Comparison of ENCODE assay signal across 9 cellular contexts in genomic region chr1:234721476-234722266, GRCh38.
DNase-seq lines count a peak whose midpoint lies in the region; ATAC-seq, FAIRE-seq and TF ChIP-seq lines count a peak whose summit lies in the region.
"Had no signal": no experiment of that assay in that cellular context is flagged by ENCODE, and none has a peak within 500 bp of the region (broad histone marks: within the 10 kb centered on the region; RNA-seq: fewer than 3 reads in every experiment).

No MANE protein-coding gene starts in this region.

- H3K79me2 ChIP-seq in keratinocyte (ENCODE audit: control insufficient read depth, insufficient read depth, low read length), result no peaks in the 10 kb centered on the region
- no peaks in the 10 kb centered on the region for H3K79me2 ChIP-seq in OCI-LY7 (ENCODE audit: insufficient read depth, low read depth, low read length)

- H2AFZ ChIP-seq in keratinocyte (ENCODE audit: control insufficient read depth, low read length), result peak overlapping the region; percentile 35
- no peak overlapping the region for H2AFZ ChIP-seq in OCI-LY7 (ENCODE audit: low read length)

- in situ Hi-C loops in astrocyte of the cerebellum (cut with HindIII; ENCODE audit: low sequenced_read_pairs), result loop anchor here (5.0 kb wide), 1 partner anchor 104 kb away; no protein-coding TSS in a partner anchor

- intact Hi-C loops in OCI-LY7 (cut with micrococcal nuclease; ENCODE audit: unreplicated experiment), result loop anchor here (5.0 kb wide), 1 partner anchor 361 kb away; no protein-coding TSS in a partner anchor

- no peaks in the 10 kb centered on the region for H3K27me3 ChIP-seq in keratinocyte (ENCODE audit: control insufficient read depth, extremely low read depth, insufficient read depth, low read length)

- TF ChIP-seq CTCF in astrocyte of the cerebellum (IDR thresholded peaks at IDR 0.05; ENCODE audit: low read depth, low read length, missing control alignments) (no peak), keratinocyte (optimal IDR thresholded peaks at IDR 0.05 in 1 of 3, IDR thresholded peaks at IDR 0.05 in 1 of 3, conservative IDR thresholded peaks at IDR 0.05 in 1 of 3; ENCODE audit: extremely low read depth in 1 of 3, insufficient read depth in 2 of 3, low read length in 3 of 3) (no peak), OCI-LY7 (conservative IDR thresholded peaks at IDR 0.05; ENCODE audit: low read length) (no peak)

- CTCF ChIA-PET in OCI-LY7 (lab: Charles Lee; ENCODE audit: unreplicated experiment), result no interaction called here

- no peaks in the 10 kb centered on the region for H3K9me2 ChIP-seq in OCI-LY7 (ENCODE audit: insufficient read depth, low read length)

- H3K9me3 ChIP-seq in keratinocyte (ENCODE audit: control insufficient read depth, low read depth, low read length) (no peaks in the 10 kb centered on the region), OCI-LY7 (ENCODE audit: low read length) (no peaks in the 10 kb centered on the region)
- H3K9me3 ChIP-seq: mucosa of descending colon had no signal

- H3K9ac ChIP-seq in keratinocyte (ENCODE audit: control insufficient read depth, extremely low read depth, insufficient read depth, low read length), result peak overlapping the region; percentile 91

- H3K4me3 ChIP-seq in astrocyte of the cerebellum (ENCODE audit: low read depth, low read length), result no peak overlapping the region
- H3K4me3 ChIP-seq in keratinocyte (ENCODE audit: control insufficient read depth in 2 of 3, extremely low read depth in 1 of 3, insufficient read depth in 2 of 3, low read depth in 1 of 3, low read length in 3 of 3), result no peak overlapping the region
- no peak overlapping the region for H3K4me3 ChIP-seq in OCI-LY7 (ENCODE audit: low read depth, low read length, poor library complexity, severe bottlenecking)
- H3K4me3 ChIP-seq: mucosa of descending colon had no signal

- H4K20me1 ChIP-seq in keratinocyte (ENCODE audit: control insufficient read depth, extremely low read depth, insufficient read depth, low read length) (no peaks in the 10 kb centered on the region), OCI-LY7 (ENCODE audit: insufficient read depth, low read length) (no peaks in the 10 kb centered on the region)

- H3K36me3 ChIP-seq in keratinocyte (ENCODE audit: control insufficient read depth in 2 of 2, extremely low read depth in 1 of 2, insufficient read depth in 2 of 2, low read length in 2 of 2) (no peaks in the 10 kb centered on the region), OCI-LY7 (ENCODE audit: insufficient read depth, low read length) (no peaks in the 10 kb centered on the region)

- no peak for ATAC-seq in HG03139 (IDR thresholded peaks at IDR 0.05; ENCODE audit: unreplicated experiment)
- ATAC-seq: mucosa of descending colon had no signal

- BruUV-seq in OCI-LY7 (replicated peaks; lab: Mats Ljungman, UMichigan), result no TSS peak

- DNase-seq in HT-29 (ENCODE audit: low spot score) (peak; percentile 49), astrocyte of the cerebellum (ENCODE audit: low read depth) (peak; percentile 93), keratinocyte (ENCODE audit: low read depth, low spot score) (no peak), smooth muscle cell of the brain vasculature (ENCODE audit: low read depth, low spot score) (peak; percentile 51), mesenteric fat pad (ENCODE audit: low spot score) (no peak), NCI-H748 treated with DMSO at 0.1 percent for 48 hours (lab: John Stamatoyannopoulos, UW) (no peak), OCI-LY7 (ENCODE audit: low spot score) (no peak)

- H3K27ac ChIP-seq in keratinocyte (ENCODE audit: control insufficient read depth, insufficient read depth, low read length) (peak overlapping the region; percentile 100), OCI-LY7 (ENCODE audit: low read depth, low read length, poor library complexity, severe bottlenecking) (no peak overlapping the region)

- POLR2A ChIA-PET in OCI-LY7 (lab: Charles Lee), result interaction anchor here (0.6 to 3.2 kb wide), 5 partner anchors 10 to 234 kb away, joined by 3 to 39 read pairs (median 3); no protein-coding TSS in a partner anchor

- no peaks in the 10 kb centered on the region for H3K9me1 ChIP-seq in keratinocyte (ENCODE audit: control insufficient read depth, extremely low read depth, insufficient read depth, low read length)

- H3K4me2 ChIP-seq in keratinocyte (ENCODE audit: control insufficient read depth, extremely low read depth, insufficient read depth, low read depth, low read length), result peak overlapping the region; percentile 94
- no peak overlapping the region for H3K4me2 ChIP-seq in OCI-LY7 (ENCODE audit: low read length)

- H3K4me1 ChIP-seq in keratinocyte (ENCODE audit: control insufficient read depth, extremely low read depth, insufficient read depth, low read length), result peaks cover 52% of the 10 kb centered on the region
- H3K4me1 ChIP-seq in OCI-LY7 (ENCODE audit: insufficient read depth, low read length, poor library complexity, severe bottlenecking), result peaks cover 36% of the 10 kb centered on the region

- dilution Hi-C loops in keratinocyte (cut with MboI; ENCODE audit: extremely low pct_ligation_motif_present, low sequenced_read_pairs), result no loop called here

- no peak for FAIRE-seq in keratinocyte (lab: Jason Lieb, UNC)

Comparison
In these comparisons a context has a peak if more than half of its experiments do, and no peak if none do; other contexts are left out.
1. DNase-seq: peak in HT-29 (single experiment), astrocyte of the cerebellum (single experiment) and smooth muscle cell of the brain vasculature (single experiment); none in keratinocyte (single experiment), mesenteric fat pad (single experiment), NCI-H748 treated with DMSO at 0.1 percent for 48 hours (single experiment) and OCI-LY7 (single experiment).